Comparison of ENCODE assay signal across 24 cellular contexts in genomic region chr19:21750586-21751128, GRCh38.
"Had no signal": no experiment of that assay in that cellular context is flagged by ENCODE, and none has a peak within 500 bp of the region (broad histone marks: within the 10 kb centered on the region; RNA-seq: fewer than 3 reads in every experiment).

No MANE protein-coding gene starts in this region.

- H3K27ac ChIP-seq: foreskin keratinocyte, suprapubic skin, tibial nerve, WERI-Rb-1 had no signal

- DNase-seq: activated CD4-positive, alpha-beta T cell treated with anti-CD3 and anti-CD28 coated beads for 48 hours; activated CD4-positive, alpha-beta T cell treated with anti-CD3 and anti-CD28 coated beads, Interleukin-2, amount 50 U/mL, for 48 hours; activated CD8-positive, alpha-beta memory T cell treated with anti-CD3 and anti-CD28 coated beads for 24 hours; activated naive CD8-positive, alpha-beta T cell treated with anti-CD3 and anti-CD28 coated beads, Interleukin-2, amount 50 U/mL, for 24 hours; activated T-cell treated with anti-CD3 and anti-CD28 coated beads, Interleukin-2, amount 50 U/mL, for 1 hour; anterior cingulate cortex; endodermal cell; heart right ventricle; left ventricle myocardium superior; mucosa of descending colon; retina; sigmoid colon; small intestine; stimulated activated CD4-positive, alpha-beta T cell treated with anti-CD3 and anti-CD28 coated beads, Interleukin-4, amount 100 ng/mL, for 4 hours; stimulated activated CD8-positive, alpha-beta memory T cell treated with anti-CD3 and anti-CD28 coated beads, Interleukin-4, amount 100 ng/mL, for 48 hours; T-helper 17 cell; T1000; WERI-Rb-1 had no signal

- H3K4me3 ChIP-seq: esophagus muscularis mucosa, heart right ventricle, mucosa of descending colon, sigmoid colon, suprapubic skin, tibial nerve had no signal

- H3K9me3 ChIP-seq: esophagus muscularis mucosa, mucosa of descending colon had no signal

- H3K27me3 ChIP-seq: esophagus muscularis mucosa, foreskin keratinocyte, heart right ventricle, sigmoid colon, suprapubic skin, tibial nerve had no signal

- ATAC-seq: activated CD4-positive, CD25-positive, alpha-beta regulatory T cell treated with anti-CD3 and anti-CD28 coated beads, Interleukin-2, amount 50 U/mL, for 24 hours; activated naive CD8-positive, alpha-beta T cell treated with anti-CD3 and anti-CD28 coated beads, Interleukin-2, amount 50 U/mL, for 24 hours; foreskin keratinocyte; mucosa of descending colon; stimulated activated memory B cell treated with anti-CD40 and anti-IgM and Interleukin-4, amounts not matched to agents 10 μg/mL and 1 μg/mL and 100 μg/mL, for 72 hours; T-helper 17 cell had no signal

- H3K4me1 ChIP-seq: foreskin keratinocyte, suprapubic skin, tibial nerve had no signal
